Comparison of ENCODE assay signal across 1 cellular context in genomic region chr19:14517446-14517839, GRCh38.
TF ChIP-seq lines count a peak whose summit lies in the region.

No MANE protein-coding gene starts in this region.

TF ChIP-seq in GM12878, 131 proteins besides CTCF, POLR2A, EP300 and RAD21:
- no peak for TF ChIP-seq STAT1 (conservative IDR thresholded peaks at IDR 0.05)
- TF ChIP-seq JUND (IDR thresholded peaks at IDR 0.05; ENCODE audit: low read depth, low read length): peak; percentile 19; the same call in 1 of the 2 replicates
- peak; percentile 40; the same call in 1 of the 2 replicates for TF ChIP-seq BACH1 (IDR thresholded peaks at IDR 0.05; ENCODE audit: borderline replicate concordance)
- TF ChIP-seq KLF5 (IDR thresholded peaks at IDR 0.05; ENCODE audit: partially characterized antibody): no peak
TF ChIP-seq in GM12878: peak in this region for 2.
